1 cellular context compared by ENCODE assay signal in the genomic region with DNA sequence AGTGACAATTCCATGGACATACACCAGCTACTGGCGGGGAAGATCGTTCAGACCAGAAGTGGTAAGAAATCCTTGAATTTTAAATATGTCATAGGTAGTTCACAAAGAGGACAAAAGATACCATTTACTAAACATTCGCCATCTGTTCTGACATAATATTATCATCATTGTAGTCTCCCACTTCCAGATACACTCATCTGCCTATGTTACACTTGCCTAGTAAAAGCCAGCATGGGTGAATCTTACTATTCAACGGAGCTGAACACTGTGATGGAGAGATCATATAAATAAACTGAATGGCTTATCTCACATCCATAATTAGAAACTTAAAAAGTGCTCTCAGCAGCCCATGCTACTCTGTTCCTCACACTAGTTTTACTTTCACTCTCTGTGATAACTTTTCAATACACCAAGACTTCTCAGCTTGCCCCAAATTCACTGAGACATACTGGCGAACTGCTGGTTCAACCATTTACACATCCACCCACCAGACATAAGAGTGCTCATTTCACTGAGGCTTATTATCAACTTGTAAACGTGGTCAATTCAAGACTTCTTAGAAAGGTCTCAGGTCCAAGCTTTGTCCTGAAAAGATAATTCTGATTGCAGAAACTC.
TF ChIP-seq lines count a peak whose summit lies in the region.

No MANE protein-coding gene starts in this region.

TF ChIP-seq in K562, 482 proteins besides CTCF, POLR2A, EP300 and RAD21 (continued from another document and continues in another):
- TF ChIP-seq PRDM10 (IDR thresholded peaks at IDR 0.05; ENCODE audit: partially characterized antibody) (peak; percentile 37), ELF2 (CRISPR knock-in tag; IDR thresholded peaks at IDR 0.05) (no peak), ZNF77 (CRISPR knock-in tag; IDR thresholded peaks at IDR 0.05) (no peak), HES1 (IDR thresholded peaks at IDR 0.05; ENCODE audit: low read depth) (peak; percentile 27; the same call in 1 of the 2 replicates), GMEB1 (CRISPR knock-in tag; IDR thresholded peaks at IDR 0.05) (no peak), NFATC3 (IDR thresholded peaks at IDR 0.05) (no peak), NFE2L1 (tag; IDR thresholded peaks at IDR 0.05; ENCODE audit: borderline replicate concordance, low read depth) (no peak), SP2 (IDR thresholded peaks at IDR 0.05; ENCODE audit: extremely low read depth, low read depth, low read length, poor library complexity, severe bottlenecking) (no peak), ZNF699 (CRISPR knock-in tag; IDR thresholded peaks at IDR 0.05; ENCODE audit: insufficient replicate concordance) (no peak), SPI1 (IDR thresholded peaks at IDR 0.05; ENCODE audit: borderline replicate concordance, low read depth, low read length) (no peak), ZNF740 (CRISPR knock-in tag; IDR thresholded peaks at IDR 0.05) (no peak), ZNF740 (tag; IDR thresholded peaks at IDR 0.05) (no peak), ZBTB1 (CRISPR knock-in tag; IDR thresholded peaks at IDR 0.05; ENCODE audit: borderline replicate concordance, low read depth) (no peak), DACH1 (IDR thresholded peaks at IDR 0.05; ENCODE audit: partially characterized antibody) (no peak), HDAC1 (IDR thresholded peaks at IDR 0.05) (no peak), ZNF23 (CRISPR knock-in tag; IDR thresholded peaks at IDR 0.05) (no peak), TAF9B (IDR thresholded peaks at IDR 0.05; ENCODE audit: partially characterized antibody) (no peak), KHSRP (IDR thresholded peaks at IDR 0.05) (no peak), ZBTB40 (IDR thresholded peaks at IDR 0.05) (peak; percentile 32), ZBTB40 (CRISPR knock-in tag; IDR thresholded peaks at IDR 0.05) (no peak), ZC3H11A (IDR thresholded peaks at IDR 0.05; ENCODE audit: low read depth, low read length) (0 out of 2 replicates have a peak, but pooled peaks have one; percentile 26), CBFA2T3 (IDR thresholded peaks at IDR 0.05) (peak; percentile 56; the same call in 1 of the 2 replicates), IRF2 (CRISPR knock-in tag; IDR thresholded peaks at IDR 0.05) (no peak), PHF8 (IDR thresholded peaks at IDR 0.05; ENCODE audit: borderline replicate concordance, low read length) (no peak), NR1H2 (CRISPR knock-in tag; IDR thresholded peaks at IDR 0.05) (no peak), ARID2 (IDR thresholded peaks at IDR 0.05) (0 out of 2 replicates have a peak, but pooled peaks have one; percentile 7), FOXM1 (IDR thresholded peaks at IDR 0.05; ENCODE audit: low read depth) (0 out of 2 replicates have a peak, but pooled peaks have one; percentile 34), FOXM1 (CRISPR knock-in tag; IDR thresholded peaks at IDR 0.05; ENCODE audit: low read depth) (no peak), SMARCA4 (IDR thresholded peaks at IDR 0.05) (peak; percentile 58; the same call in 1 of the 2 replicates), XRCC5 (IDR thresholded peaks at IDR 0.05; ENCODE audit: low read depth, low read length) (no peak), ZNF384 (IDR thresholded peaks at IDR 0.05; ENCODE audit: low read depth, low read length) (no peak), GTF2F1 (IDR thresholded peaks at IDR 0.05; ENCODE audit: low read depth, low read length) (no peak), MTA3 (IDR thresholded peaks at IDR 0.05; ENCODE audit: borderline replicate concordance) (no peak), ADNP (tag; IDR thresholded peaks at IDR 0.05) (no peak), MEF2A (IDR thresholded peaks at IDR 0.05; ENCODE audit: control insufficient read depth, low read depth, low read length) (no peak), ZNF778 (CRISPR knock-in tag; IDR thresholded peaks at IDR 0.05) (no peak), NR2C2 (CRISPR knock-in tag; IDR thresholded peaks at IDR 0.05) (no peak), NR2C2 (tag; IDR thresholded peaks at IDR 0.05) (no peak), CREBBP (IDR thresholded peaks at IDR 0.05; ENCODE audit: low read depth, low read length) (peak; percentile 96), MTA1 (IDR thresholded peaks at IDR 0.05; ENCODE audit: borderline replicate concordance) (no peak)
- TF ChIP-seq, protein P1, sequence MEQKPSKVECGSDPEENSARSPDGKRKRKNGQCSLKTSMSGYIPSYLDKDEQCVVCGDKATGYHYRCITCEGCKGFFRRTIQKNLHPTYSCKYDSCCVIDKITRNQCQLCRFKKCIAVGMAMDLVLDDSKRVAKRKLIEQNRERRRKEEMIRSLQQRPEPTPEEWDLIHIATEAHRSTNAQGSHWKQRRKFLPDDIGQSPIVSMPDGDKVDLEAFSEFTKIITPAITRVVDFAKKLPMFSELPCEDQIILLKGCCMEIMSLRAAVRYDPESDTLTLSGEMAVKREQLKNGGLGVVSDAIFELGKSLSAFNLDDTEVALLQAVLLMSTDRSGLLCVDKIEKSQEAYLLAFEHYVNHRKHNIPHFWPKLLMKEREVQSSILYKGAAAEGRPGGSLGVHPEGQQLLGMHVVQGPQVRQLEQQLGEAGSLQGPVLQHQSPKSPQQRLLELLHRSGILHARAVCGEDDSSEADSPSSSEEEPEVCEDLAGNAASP (IDR thresholded peaks at IDR 0.05) = no peak
- TF ChIP-seq, protein P2, sequence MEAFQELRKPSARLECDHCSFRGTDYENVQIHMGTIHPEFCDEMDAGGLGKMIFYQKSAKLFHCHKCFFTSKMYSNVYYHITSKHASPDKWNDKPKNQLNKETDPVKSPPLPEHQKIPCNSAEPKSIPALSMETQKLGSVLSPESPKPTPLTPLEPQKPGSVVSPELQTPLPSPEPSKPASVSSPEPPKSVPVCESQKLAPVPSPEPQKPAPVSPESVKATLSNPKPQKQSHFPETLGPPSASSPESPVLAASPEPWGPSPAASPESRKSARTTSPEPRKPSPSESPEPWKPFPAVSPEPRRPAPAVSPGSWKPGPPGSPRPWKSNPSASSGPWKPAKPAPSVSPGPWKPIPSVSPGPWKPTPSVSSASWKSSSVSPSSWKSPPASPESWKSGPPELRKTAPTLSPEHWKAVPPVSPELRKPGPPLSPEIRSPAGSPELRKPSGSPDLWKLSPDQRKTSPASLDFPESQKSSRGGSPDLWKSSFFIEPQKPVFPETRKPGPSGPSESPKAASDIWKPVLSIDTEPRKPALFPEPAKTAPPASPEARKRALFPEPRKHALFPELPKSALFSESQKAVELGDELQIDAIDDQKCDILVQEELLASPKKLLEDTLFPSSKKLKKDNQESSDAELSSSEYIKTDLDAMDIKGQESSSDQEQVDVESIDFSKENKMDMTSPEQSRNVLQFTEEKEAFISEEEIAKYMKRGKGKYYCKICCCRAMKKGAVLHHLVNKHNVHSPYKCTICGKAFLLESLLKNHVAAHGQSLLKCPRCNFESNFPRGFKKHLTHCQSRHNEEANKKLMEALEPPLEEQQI (IDR thresholded peaks at IDR 0.05) = no peak
